23 cellular contexts compared by ENCODE assay signal in genomic region chr3:85785766-85786165, GRCh38.
"Had no signal": no experiment of that assay in that cellular context is flagged by ENCODE, and none has a peak within 500 bp of the region (broad histone marks: within the 10 kb centered on the region; RNA-seq: fewer than 3 reads in every experiment).

No MANE protein-coding gene starts in this region.

- H3K4me3 ChIP-seq: ascending aorta, body of pancreas had no signal

- FAIRE-seq: RCC 7860 had no signal

- DNase-seq: activated CD4-positive, alpha-beta T cell treated with anti-CD3 and anti-CD28 coated beads for 48 hours; activated CD4-positive, alpha-beta T cell treated with anti-CD3 and anti-CD28 coated beads, Interleukin-2, amount 50 U/mL, for 4 hours; activated CD4-positive, CD25-positive, alpha-beta regulatory T cell treated with anti-CD3 and anti-CD28 coated beads, Interleukin-2, amount 50 U/mL, for 72 hours; activated effector memory CD4-positive, alpha-beta T cell treated with anti-CD3 and anti-CD28 coated beads, Interleukin-2, amount 50 U/mL, for 16 hours; activated naive CD4-positive, alpha-beta T cell treated with Interleukin-2 at 50 U/mL for 16 hours; activated naive CD8-positive, alpha-beta T cell treated with anti-CD3 and anti-CD28 coated beads, Interleukin-2, amount 50 U/mL, for 24 hours; activated T-cell treated with anti-CD3 and anti-CD28 coated beads, Interleukin-2, amount 50 U/mL, for 4 hours; amniotic stem cell; body of pancreas; KG1; NCI-H1048; NCI-H146; NCI-H187 treated with DMSO at 0.1 percent for 48 hours; NCI-H2081 treated with DMSO at 0.1 percent for 48 hours; NCI-H446; NCI-H524; SHP77 treated with DMSO at 0.1 percent for 48 hours; T-helper 17 cell; T-helper 9 cell had no signal

- H3K9me3 ChIP-seq: ascending aorta, body of pancreas had no signal

- H3K4me1 ChIP-seq: ascending aorta had no signal

- H3K27me3 ChIP-seq: ascending aorta, body of pancreas had no signal

- ATAC-seq: activated naive CD4-positive, alpha-beta T cell treated with anti-CD3 and anti-CD28 coated beads, Interleukin-2, amount 50 U/mL, for 72 hours; activated naive CD8-positive, alpha-beta T cell treated with anti-CD3 and anti-CD28 coated beads, Interleukin-2, amount 50 U/mL, for 24 hours; activated T-cell treated with anti-CD3 and anti-CD28 coated beads, Interleukin-2, amount 50 U/mL, for 4 hours; body of pancreas; T-helper 17 cell; WTC11 had no signal

- H3K27ac ChIP-seq: ascending aorta, body of pancreas had no signal

- H3K36me3 ChIP-seq: ascending aorta had no signal
